ENCODE assay signal across 1 cellular context in the genomic region with DNA sequence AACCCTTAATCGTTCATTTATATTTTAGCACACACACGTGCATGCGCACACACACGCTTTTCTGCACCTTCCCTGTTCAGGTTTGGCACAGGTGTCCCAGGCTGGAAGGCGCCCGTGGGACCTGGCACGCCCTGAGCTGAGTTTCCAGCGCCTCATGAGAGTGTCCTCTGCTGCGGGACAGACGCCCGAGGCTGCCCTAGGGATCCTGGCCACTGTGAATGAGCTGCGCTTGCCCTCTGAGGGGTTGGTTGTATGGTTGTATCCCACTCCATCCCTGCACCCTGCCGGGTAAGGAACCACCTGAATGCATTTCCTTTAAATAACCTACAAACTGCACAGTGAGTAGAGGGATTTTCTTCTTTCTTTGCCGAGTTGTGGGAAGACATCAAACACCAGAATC.
TF ChIP-seq lines count a peak whose summit lies in the region.

No MANE protein-coding gene starts in this region.

TF ChIP-seq in IMR-90, 13 proteins besides CTCF, POLR2A, EP300 and RAD21:
- TF ChIP-seq RFX5 (IDR thresholded peaks at IDR 0.05; ENCODE audit: low read depth, low read length) (no peak), RCOR1 (IDR thresholded peaks at IDR 0.05; ENCODE audit: insufficient replicate concordance, low read length) (no peak), SMC3 (IDR thresholded peaks at IDR 0.05; ENCODE audit: low read depth, low read length) (no peak), NFE2L2 (IDR thresholded peaks at IDR 0.05; ENCODE audit: low read depth, low read length) (no peak), CHD1 (IDR thresholded peaks at IDR 0.05; ENCODE audit: low read depth, low read length) (no peak), BHLHE40 (IDR thresholded peaks at IDR 0.05; ENCODE audit: low read depth, low read length) (no peak), MXI1 (IDR thresholded peaks at IDR 0.05; ENCODE audit: borderline replicate concordance, low read depth, low read length) (no peak), MAZ (IDR thresholded peaks at IDR 0.05; ENCODE audit: borderline replicate concordance, low read depth, low read length) (no peak), MAFK (IDR thresholded peaks at IDR 0.05; ENCODE audit: low read depth, low read length) (no peak)
- TF ChIP-seq, protein P1, sequence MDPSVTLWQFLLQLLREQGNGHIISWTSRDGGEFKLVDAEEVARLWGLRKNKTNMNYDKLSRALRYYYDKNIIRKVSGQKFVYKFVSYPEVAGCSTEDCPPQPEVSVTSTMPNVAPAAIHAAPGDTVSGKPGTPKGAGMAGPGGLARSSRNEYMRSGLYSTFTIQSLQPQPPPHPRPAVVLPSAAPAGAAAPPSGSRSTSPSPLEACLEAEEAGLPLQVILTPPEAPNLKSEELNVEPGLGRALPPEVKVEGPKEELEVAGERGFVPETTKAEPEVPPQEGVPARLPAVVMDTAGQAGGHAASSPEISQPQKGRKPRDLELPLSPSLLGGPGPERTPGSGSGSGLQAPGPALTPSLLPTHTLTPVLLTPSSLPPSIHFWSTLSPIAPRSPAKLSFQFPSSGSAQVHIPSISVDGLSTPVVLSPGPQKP (IDR thresholded peaks at IDR 0.05; ENCODE audit: borderline replicate concordance, low read depth, low read length) = no peak
